8 cellular contexts compared by ENCODE assay signal in the genomic region with DNA sequence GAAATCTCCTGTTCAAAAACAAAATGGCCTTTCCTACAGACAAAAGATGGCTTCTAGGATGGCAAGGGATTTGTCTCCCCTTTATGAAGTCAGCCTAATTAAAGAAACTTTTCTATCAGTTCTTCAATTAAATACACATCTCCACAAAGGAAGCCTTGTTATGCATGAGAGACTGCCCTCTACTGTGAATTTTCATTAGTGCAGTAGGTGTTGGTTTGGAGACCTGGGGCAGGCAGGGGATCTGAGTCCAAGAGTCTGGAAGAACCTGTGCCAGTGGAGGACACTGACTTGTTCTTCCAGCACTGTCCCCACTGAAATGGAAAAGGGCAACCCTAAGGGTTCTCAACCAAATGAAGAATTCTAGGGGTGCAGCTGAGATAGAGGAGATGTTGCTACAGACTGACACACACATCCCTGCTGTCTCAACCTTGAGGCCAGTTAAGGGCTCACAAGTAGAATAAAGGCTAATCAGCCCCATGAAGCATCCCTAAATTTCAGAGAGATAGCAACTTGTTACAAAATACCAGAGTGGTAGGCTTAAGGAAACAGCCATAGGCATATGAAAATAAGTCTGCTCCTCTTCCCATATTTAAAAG.
A peak's percentile ranks its signal among the peaks of the same experiment; 100 is the strongest.
DNase-seq lines count a peak whose midpoint lies in the region; ATAC-seq and TF ChIP-seq lines count a peak whose summit lies in the region.

No MANE protein-coding gene starts in this region.

- no peaks in the 10 kb centered on the region for H4K20me1 ChIP-seq in hepatocyte (ENCODE audit: insufficient read depth, poor library complexity, severe bottlenecking)

- H3K36me3 ChIP-seq in ascending aorta (no peaks in the 10 kb centered on the region), hepatocyte (replicated peaks; ENCODE audit: insufficient read depth, low read depth) (no peaks in the 10 kb centered on the region), spleen (no peaks in the 10 kb centered on the region)

- ATAC-seq in GM18867 (IDR thresholded peaks at IDR 0.05; ENCODE audit: unreplicated experiment) (peak; percentile 66), HG03097 (IDR thresholded peaks at IDR 0.05; ENCODE audit: low FRiP score, unreplicated experiment) (no peak)

- DNase-seq in Caki2 (ENCODE audit: low read depth) (peak; percentile 45), NB4 (ENCODE audit: low read depth) (peak; percentile 36), ascending aorta (ENCODE audit: low spot score in 2 of 2) (no peak), hepatocyte (ENCODE audit: low spot score) (peak; percentile 75), spleen (no peak), NCI-H187 treated with DMSO at 0.1 percent for 48 hours (lab: John Stamatoyannopoulos, UW) (no peak)

- H3K4me2 ChIP-seq in hepatocyte, result no peak overlapping the region

- H3K79me2 ChIP-seq in hepatocyte, result no peaks in the 10 kb centered on the region

- H3K4me1 ChIP-seq in ascending aorta (no peaks in the 10 kb centered on the region), hepatocyte (ENCODE audit: insufficient read depth) (peaks cover 12% of the 10 kb centered on the region), spleen (no peaks in the 10 kb centered on the region)

- H3K27me3 ChIP-seq in ascending aorta (no peaks in the 10 kb centered on the region), hepatocyte (no peaks in the 10 kb centered on the region), spleen (replicated peaks in 1 of 7) (no peaks in the 10 kb centered on the region)

- intact Hi-C loops in ascending aorta (cut with DNase I) (loop anchor here (1.0 to 10.0 kb wide), 3 partner anchors 83 to 369 kb away; no protein-coding TSS in a partner anchor), spleen (cut with DNase I; ENCODE audit: low total_unique reads) (loop anchor here (5.0 kb wide), 1 partner anchor 367 kb away; no protein-coding TSS in a partner anchor)

- no peaks in the 10 kb centered on the region for H3K9me3 ChIP-seq in ascending aorta
- no peaks in the 10 kb centered on the region for H3K9me3 ChIP-seq in hepatocyte (ENCODE audit: low read depth)
- H3K9me3 ChIP-seq in spleen, result no peaks in the 10 kb centered on the region

- no peaks in the 10 kb centered on the region for H3K9me2 ChIP-seq in hepatocyte (replicated peaks; ENCODE audit: insufficient read depth)

- TF ChIP-seq POLR2A in NB4 (IDR thresholded peaks at IDR 0.05; ENCODE audit: extremely low read depth, insufficient read length) (no peak), spleen (IDR thresholded peaks at IDR 0.05) (no peak)

- in situ Hi-C loops in Caki2 (cut with HindIII; ENCODE audit: low pct_unique_long_range_greater_than_20kb, low sequenced_read_pairs), result no loop called here

- H3K27ac ChIP-seq in ascending aorta, result no peak overlapping the region
- no peak overlapping the region for H3K27ac ChIP-seq in hepatocyte
- no peak overlapping the region for H3K27ac ChIP-seq in spleen

- H3K4me3 ChIP-seq in NB4 (ENCODE audit: low read depth, low read length), result no peak overlapping the region
- no peak overlapping the region for H3K4me3 ChIP-seq in ascending aorta
- H3K4me3 ChIP-seq in hepatocyte, result no peak overlapping the region
- H3K4me3 ChIP-seq in spleen, result no peak overlapping the region

- H2AFZ ChIP-seq in hepatocyte, result no peak overlapping the region

- TF ChIP-seq CTCF in NB4 (IDR thresholded peaks at IDR 0.05; ENCODE audit: low read depth, low read length) (peak; percentile 47), ascending aorta (IDR thresholded peaks at IDR 0.05) (peak; percentile 53 to 71 (median 69)), hepatocyte (IDR thresholded peaks at IDR 0.05; ENCODE audit: poor library complexity) (peak; percentile 73), spleen (IDR thresholded peaks at IDR 0.05 in 8 of 11, conservative IDR thresholded peaks at IDR 0.05 in 3 of 11) (peak in 10 of 11 experiments; percentile 24 to 76 (median 60))

Comparison
In these comparisons a context has a peak if more than half of its experiments do, and no peak if none do; other contexts are left out.
1. DNase-seq: peak in Caki2 (single experiment), NB4 (single experiment) and hepatocyte (single experiment); none in ascending aorta (0 of 2), spleen (single experiment) and NCI-H187 treated with DMSO at 0.1 percent for 48 hours (single experiment).
2. Peak in every context shown above with its lines, with median percentiles within 50 percentile points of each other: CTCF ChIP-seq.